Comparison of ENCODE assay signal across 1 cellular context in genomic region chr2:70936165-70936978, GRCh38.
TF ChIP-seq lines count a peak whose summit lies in the region.

No MANE protein-coding gene starts in this region.

TF ChIP-seq in HepG2, 621 proteins besides CTCF, POLR2A, EP300 and RAD21 (continues in another document):
- TF ChIP-seq ZNF543 (CRISPR knock-in tag; IDR thresholded peaks at IDR 0.05) (no peak), SSRP1 (CRISPR knock-in tag; IDR thresholded peaks at IDR 0.05) (0 out of 2 replicates have a peak, but pooled peaks have one; percentile 52), ZFAT (CRISPR knock-in tag; conservative IDR thresholded peaks at IDR 0.05) (no peak), NFIB (CRISPR knock-in tag; IDR thresholded peaks at IDR 0.05; ENCODE audit: borderline replicate concordance) (0 out of 2 replicates have a peak, but pooled peaks have one; percentile 25), ZNF230 (CRISPR knock-in tag; IDR thresholded peaks at IDR 0.05) (no peak), DDIT3 (CRISPR knock-in tag; IDR thresholded peaks at IDR 0.05) (no peak), ZZZ3 (CRISPR knock-in tag; IDR thresholded peaks at IDR 0.05; ENCODE audit: borderline replicate concordance) (0 out of 2 replicates have a peak, but pooled peaks have one; percentile 35), ZNF761 (CRISPR knock-in tag; conservative IDR thresholded peaks at IDR 0.05) (no peak), HOXA9 (CRISPR knock-in tag; IDR thresholded peaks at IDR 0.05; ENCODE audit: borderline replicate concordance) (no peak), SNAPC5 (CRISPR knock-in tag; IDR thresholded peaks at IDR 0.05; ENCODE audit: borderline replicate concordance) (no peak), DZIP1 (CRISPR knock-in tag; IDR thresholded peaks at IDR 0.05) (no peak), ZNF432 (CRISPR knock-in tag; IDR thresholded peaks at IDR 0.05; ENCODE audit: borderline replicate concordance) (no peak), FOXJ3 (CRISPR knock-in tag; IDR thresholded peaks at IDR 0.05; ENCODE audit: borderline replicate concordance) (no peak), HINFP (CRISPR knock-in tag; IDR thresholded peaks at IDR 0.05; ENCODE audit: low read depth) (peak; percentile 31; the same call in 1 of the 2 replicates), HDAC6 (IDR thresholded peaks at IDR 0.05; ENCODE audit: low read depth, low read length) (no peak), ETV6 (CRISPR knock-in tag; conservative IDR thresholded peaks at IDR 0.05) (no peak), THAP7 (CRISPR knock-in tag; IDR thresholded peaks at IDR 0.05) (no peak), ZNF644 (CRISPR knock-in tag; IDR thresholded peaks at IDR 0.05; ENCODE audit: low read depth) (no peak), PRDM10 (CRISPR knock-in tag; IDR thresholded peaks at IDR 0.05; ENCODE audit: low read depth) (no peak), PBX2 (CRISPR knock-in tag; IDR thresholded peaks at IDR 0.05) (no peak), RBM39 (IDR thresholded peaks at IDR 0.05; ENCODE audit: low read depth, low read length, poor library complexity, severe bottlenecking) (no peak), ZSCAN12 (CRISPR knock-in tag; IDR thresholded peaks at IDR 0.05) (no peak), SP1 (IDR thresholded peaks at IDR 0.05) (no peak), SP1 (CRISPR knock-in tag; IDR thresholded peaks at IDR 0.05) (no peak), AGO2 (optimal IDR thresholded peaks at IDR 0.05; ENCODE audit: low read depth, low read length) (no peak), MED1 (CRISPR knock-in tag; IDR thresholded peaks at IDR 0.05) (no peak), NONO (IDR thresholded peaks at IDR 0.05) (no peak), NONO (CRISPR knock-in tag; conservative IDR thresholded peaks at IDR 0.05) (0 out of 2 replicates have a peak, but pooled peaks have one; percentile 27), HNRNPLL (IDR thresholded peaks at IDR 0.05; ENCODE audit: low read depth, low read length, poor library complexity, severe bottlenecking) (no peak), ZFYVE20 (CRISPR knock-in tag; IDR thresholded peaks at IDR 0.05; ENCODE audit: borderline replicate concordance, low read depth) (0 out of 2 replicates have a peak, but pooled peaks have one; percentile 26), SKIL (CRISPR knock-in tag; IDR thresholded peaks at IDR 0.05; ENCODE audit: borderline replicate concordance) (0 out of 2 replicates have a peak, but pooled peaks have one; percentile 16), ZNF777 (CRISPR knock-in tag; IDR thresholded peaks at IDR 0.05) (no peak), MYC (CRISPR knock-in tag; IDR thresholded peaks at IDR 0.05; ENCODE audit: borderline replicate concordance) (0 out of 2 replicates have a peak, but pooled peaks have one; percentile 34), ZNF160 (CRISPR knock-in tag; IDR thresholded peaks at IDR 0.05) (no peak), ZNF24 (IDR thresholded peaks at IDR 0.05) (no peak), HNF1A (IDR thresholded peaks at IDR 0.05; ENCODE audit: low read depth) (no peak), HNF1A (CRISPR knock-in tag; IDR thresholded peaks at IDR 0.05; ENCODE audit: borderline replicate concordance) (0 out of 2 replicates have a peak, but pooled peaks have one; percentile 26), ZNF609 (CRISPR knock-in tag; IDR thresholded peaks at IDR 0.05; ENCODE audit: borderline replicate concordance) (0 out of 2 replicates have a peak, but pooled peaks have one; percentile 35)
